23 cellular contexts compared by ENCODE assay signal in genomic region chr13:68009546-68009945, GRCh38.
A peak's percentile ranks its signal among the peaks of the same experiment; 100 is the strongest.
DNase-seq lines count a peak whose midpoint lies in the region; TF ChIP-seq lines count a peak whose summit lies in the region.
"Had no signal": no experiment of that assay in that cellular context is flagged by ENCODE, and none has a peak within 500 bp of the region (broad histone marks: within the 10 kb centered on the region; RNA-seq: fewer than 3 reads in every experiment).

No MANE protein-coding gene starts in this region.

- no peaks in the 10 kb centered on the region for H3K4me1 Mint-ChIP-seq in MCF 10A (ENCODE audit: insufficient read depth, unreplicated experiment)
- H3K4me1 Mint-ChIP-seq: CD14-positive monocyte; CD4-positive, alpha-beta memory T cell; CD4-positive, CD25-positive, alpha-beta regulatory T cell; CD8-positive, alpha-beta memory T cell had no signal

- BruUV-seq in MCF 10A (replicated peaks; lab: Mats Ljungman, UMichigan) = no TSS peak

- H3K27me3 Mint-ChIP-seq in MCF 10A (ENCODE audit: insufficient read depth, unreplicated experiment) = no peaks in the 10 kb centered on the region
- H3K27me3 Mint-ChIP-seq: CD4-positive, alpha-beta memory T cell; CD4-positive, CD25-positive, alpha-beta regulatory T cell; CD8-positive, alpha-beta memory T cell had no signal

- POLR2A ChIA-PET in MCF 10A (lab: Yijun Ruan, JAX) = no interaction called here

- H3K36me3 ChIP-seq in SJCRH30 = no peaks in the 10 kb centered on the region
- H3K36me3 ChIP-seq: BE2C, BLaER1 had no signal

- peaks cover 12% of the 10 kb centered on the region for H3K9me3 Mint-ChIP-seq in MCF 10A (ENCODE audit: unreplicated experiment)

- no peak overlapping the region for H3K4me3 ChIP-seq in SJCRH30
- H3K4me3 ChIP-seq: BLaER1, GM12878 had no signal

- H3K27ac Mint-ChIP-seq in MCF 10A (ENCODE audit: low read depth, unreplicated experiment) = no peak overlapping the region
- H3K27ac Mint-ChIP-seq: CD14-positive monocyte; CD4-positive, alpha-beta memory T cell; CD4-positive, CD25-positive, alpha-beta regulatory T cell; CD8-positive, alpha-beta memory T cell had no signal

- no peak for TF ChIP-seq CTCF in MCF 10A (IDR thresholded peaks at IDR 0.05; ENCODE audit: unreplicated experiment)

- H3K27ac ChIP-seq in SJCRH30 = no peak overlapping the region
- H3K27ac ChIP-seq: BLaER1 had no signal

- H3K27me3 ChIP-seq in SJCRH30 = no peaks in the 10 kb centered on the region
- H3K27me3 ChIP-seq: BE2C, BLaER1 had no signal

- H3K36me3 Mint-ChIP-seq in MCF 10A (ENCODE audit: insufficient read depth, unreplicated experiment) = no peaks in the 10 kb centered on the region
- H3K36me3 Mint-ChIP-seq: CD14-positive monocyte; CD4-positive, alpha-beta memory T cell; CD4-positive, CD25-positive, alpha-beta regulatory T cell; CD8-positive, alpha-beta memory T cell had no signal

- no peaks in the 10 kb centered on the region for H3K4me1 ChIP-seq in SJCRH30
- H3K4me1 ChIP-seq: BE2C, BLaER1 had no signal

- H3K9me3 ChIP-seq in SJCRH30 (replicated peaks) = 0 out of 2 replicates have a peak, but pooled peaks cover 3% of the 10 kb centered on the region
- H3K9me3 ChIP-seq: BE2C, BLaER1 had no signal

- DNase-seq in NCI-H82 (lab: John Stamatoyannopoulos, UW) = peak; percentile 72
- peak in 23 of 42 donors; percentile 1 to 78 (median 24) for DNase-seq in head of caudate nucleus
- DNase-seq in putamen (ENCODE audit: low spot score) = peak; percentile 49
- DNase-seq in MCF 10A (ENCODE audit: unreplicated experiment) = no peak
- no peak for DNase-seq in SJCRH30
- no peak for DNase-seq in A172 (ENCODE audit: low spot score)
- DNase-seq: ACHN; BE2C; C1 segment of cervical spinal cord; CD4-positive, alpha-beta memory T cell; CD4-positive, CD25-positive, alpha-beta regulatory T cell; CD8-positive, alpha-beta memory T cell; COR-L47; DMS 273 treated with DMSO at 0.1 percent for 48 hours; DMS153; DMS53; DMS79; DND-41; EL; GDM1 had no signal

- intact Hi-C loops in head of caudate nucleus (cut with DNase I) (no loop called here), MCF 10A (cut with micrococcal nuclease) (no loop called here)

- H3K4me3 Mint-ChIP-seq in MCF 10A (ENCODE audit: unreplicated experiment) = no peak overlapping the region
- H3K4me3 Mint-ChIP-seq: CD14-positive monocyte; CD4-positive, alpha-beta memory T cell; CD4-positive, CD25-positive, alpha-beta regulatory T cell; CD8-positive, alpha-beta memory T cell had no signal

- CTCF ChIA-PET in MCF 10A (lab: Yijun Ruan, JAX) = no interaction called here

Comparison
In these comparisons a context has a peak if more than half of its experiments do, and no peak if none do; other contexts are left out.
1. DNase-seq: peak in NCI-H82 (single experiment), head of caudate nucleus (23 of 42) and putamen (single experiment); none in MCF 10A (single experiment), SJCRH30 (0 of 2) and A172 (single experiment).